In the genomic region with DNA sequence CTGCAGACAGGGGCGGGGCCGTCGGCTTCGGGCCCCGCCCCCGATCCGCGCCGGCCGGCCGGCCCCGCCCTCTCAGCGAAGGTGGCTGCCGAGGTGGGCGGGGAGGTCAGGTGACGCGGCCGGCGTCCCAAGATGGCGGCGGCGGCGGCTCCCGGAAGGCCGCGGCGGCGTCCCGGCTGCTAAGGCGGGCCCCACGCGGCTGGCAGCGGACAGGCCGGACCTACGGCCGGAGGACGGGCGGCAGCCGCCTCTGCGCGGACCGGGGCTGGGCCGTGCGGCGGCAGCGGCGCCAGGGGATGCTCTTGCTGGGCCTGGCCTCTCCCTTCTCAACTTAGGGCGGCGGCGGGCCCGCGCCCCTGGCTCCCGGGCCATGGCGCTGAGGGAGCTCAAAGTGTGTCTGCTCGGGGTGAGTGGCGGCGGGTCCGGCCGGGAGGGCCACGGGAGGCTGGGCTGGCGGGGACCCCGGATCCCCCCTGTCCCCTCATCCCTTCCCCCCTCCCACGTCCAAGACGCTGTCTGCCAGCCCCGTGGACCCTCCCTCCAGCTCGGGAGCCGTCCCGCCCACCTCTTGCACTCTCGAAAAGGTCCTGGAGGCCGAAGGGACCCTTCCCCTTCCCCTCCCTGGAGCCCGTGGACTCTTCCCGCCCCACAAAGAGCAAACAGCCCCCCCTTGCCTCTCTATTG, we compare ENCODE assay signal across 8 cellular contexts. TPM values are rescaled to one million over a fixed set of nuclear protein-coding genes. Genes with fewer than 3 reads are reported as not detected.
DNase-seq lines count a peak whose midpoint lies in the region; ATAC-seq and TF ChIP-seq lines count a peak whose summit lies in the region.

Gene RAB22A (plus strand): TSS at position 109 of the 684 bp plus-strand sequence. CDS start 262 bp downstream, at position 371.

- TF ChIP-seq CTCF in kidney epithelial cell (IDR thresholded peaks at IDR 0.05; ENCODE audit: insufficient read depth, low read length, poor library complexity, severe bottlenecking), result no peak

- peaks cover 2% of the 10 kb centered on the region for H3K36me3 ChIP-seq in kidney epithelial cell (ENCODE audit: control insufficient read depth, insufficient read depth, low read length)

- DNase-seq in NCI-H82 (lab: John Stamatoyannopoulos, UW), result peak; percentile 79
- no peak for DNase-seq in NCI-H82 treated with DMSO at 0.1 percent for 48 hours (lab: John Stamatoyannopoulos, UW; ENCODE audit: unreplicated experiment)
- peak; percentile 86 for DNase-seq in NCI-H2171 (lab: John Stamatoyannopoulos, UW)
- DNase-seq in cerebellar cortex (ENCODE audit: low spot score), result peak; percentile 55
- DNase-seq in kidney epithelial cell (ENCODE audit: low read depth), result no peak
- peak; percentile 70 to 73 for DNase-seq in stimulated activated CD4-positive, alpha-beta T cell treated with anti-CD3 and anti-CD28 coated beads, Interleukin-15, amount 100 ng/mL, for 1 hour (ENCODE audit: low read depth in 1 of 2, low spot score in 1 of 2)

- peak within 1 kb of the TSS; percentile 94 for H3K4me3 ChIP-seq in kidney epithelial cell (ENCODE audit: low read depth, low read length)

- no peaks in the 10 kb centered on the region for H3K27me3 ChIP-seq in kidney epithelial cell (ENCODE audit: control insufficient read depth, insufficient read depth, low read length)

- ATAC-seq in HG02884 (IDR thresholded peaks at IDR 0.05; ENCODE audit: unreplicated experiment), result peak; percentile 71
- ATAC-seq in activated CD4-positive, CD25-positive, alpha-beta regulatory T cell treated with anti-CD3 and anti-CD28 coated beads, Interleukin-2, amount 50 U/mL, for 24 hours, result peak; percentile 24 to 33

RNA-seq across cellular contexts. Expression of gene RAB22A, which starts in this region (rescaled TPM):
- total RNA-seq in kidney epithelial cell, result 23.3 and 26.4 TPM in 2 replicates

Comparison
In these comparisons a context has a peak if more than half of its experiments do, and no peak if none do; other contexts are left out.
1. DNase-seq: peak in NCI-H82 (single experiment), NCI-H2171 (single experiment), cerebellar cortex (single experiment) and stimulated activated CD4-positive, alpha-beta T cell treated with anti-CD3 and anti-CD28 coated beads, Interleukin-15, amount 100 ng/mL, for 1 hour (2 of 2); none in NCI-H82 treated with DMSO at 0.1 percent for 48 hours (single experiment) and kidney epithelial cell (single experiment).